ENCODE assay signal across 1 cellular context in genomic region chr2:152717242-152718046, GRCh38.
TF ChIP-seq lines count a peak whose summit lies in the region.

Gene PRPF40A, minus strand, starts transcription at chr2:152717461. Its CDS starts 22 bp downstream, at chr2:152717439.

TF ChIP-seq in H1, 55 proteins besides CTCF, POLR2A, EP300 and RAD21 (continued from another document):
- no peak for TF ChIP-seq BRCA1 (IDR thresholded peaks at IDR 0.05; ENCODE audit: low read depth, low read length)
- peak; percentile 89 for TF ChIP-seq CHD2 (IDR thresholded peaks at IDR 0.05; ENCODE audit: low read length)
- TF ChIP-seq POLR2AphosphoS5 (IDR thresholded peaks at IDR 0.05; ENCODE audit: low read depth, low read length) = peak; percentile 93
- TF ChIP-seq PHF8 (conservative IDR thresholded peaks at IDR 0.05; ENCODE audit: low read depth, low read length) = peak; percentile 88
- peak; percentile 92 for TF ChIP-seq CREB1 (IDR thresholded peaks at IDR 0.05)
- peak; percentile 97 for TF ChIP-seq ASH2L (IDR thresholded peaks at IDR 0.05; ENCODE audit: low read length)
- TF ChIP-seq SP1 (IDR thresholded peaks at IDR 0.05; ENCODE audit: low read depth, low read length) = peak; percentile 96
- TF ChIP-seq TBP (IDR thresholded peaks at IDR 0.05; ENCODE audit: low read depth, low read length) = peak; percentile 93
- no peak for TF ChIP-seq CBX5 (IDR thresholded peaks at IDR 0.05; ENCODE audit: low read depth, low read length)
- peak; percentile 48 for TF ChIP-seq SAP30 (IDR thresholded peaks at IDR 0.05; ENCODE audit: insufficient read depth, insufficient replicate concordance, low read length)
- TF ChIP-seq GTF2F1 (IDR thresholded peaks at IDR 0.05; ENCODE audit: borderline replicate concordance, low read depth, low read length) = 0 out of 2 replicates have a peak, but pooled peaks have one; percentile 58
- peak; percentile 10 for TF ChIP-seq CTBP2 (IDR thresholded peaks at IDR 0.05; ENCODE audit: borderline replicate concordance, insufficient read depth, insufficient read length, low read length)
- TF ChIP-seq TAF7 (optimal IDR thresholded peaks at IDR 0.05; ENCODE audit: borderline replicate concordance, low read depth, low read length) = peak; percentile 85
- TF ChIP-seq RNF2 (IDR thresholded peaks at IDR 0.05; ENCODE audit: borderline replicate concordance, low read depth, low read length, missing control alignments, poor library complexity, severe bottlenecking) = no peak
- TF ChIP-seq SIX5 (IDR thresholded peaks at IDR 0.05; ENCODE audit: low read depth, low read length) = no peak
- no peak for TF ChIP-seq CEBPB (IDR thresholded peaks at IDR 0.05; ENCODE audit: low read depth, low read length)
- TF ChIP-seq TEAD4 (IDR thresholded peaks at IDR 0.05; ENCODE audit: low read depth, low read length) = 0 out of 2 replicates have a peak, but pooled peaks have one; percentile 11
- peak in 1 of 2 experiments; percentile 40; a peak in 2 of 4 replicates for TF ChIP-seq SIN3A (conservative IDR thresholded peaks at IDR 0.05 in 1 of 2, IDR thresholded peaks at IDR 0.05 in 1 of 2; ENCODE audit: low read depth in 1 of 2, low read length in 2 of 2)
- TF ChIP-seq TCF12 (IDR thresholded peaks at IDR 0.05; ENCODE audit: low read depth, low read length) = no peak
- peak; percentile 45 for TF ChIP-seq MAX (IDR thresholded peaks at IDR 0.05)
- TF ChIP-seq CHD1 (IDR thresholded peaks at IDR 0.05; ENCODE audit: low read depth, low read length) = no peak
- no peak for TF ChIP-seq MAFK (IDR thresholded peaks at IDR 0.05; ENCODE audit: low read depth, low read length)
- TF ChIP-seq FOSL1 (IDR thresholded peaks at IDR 0.05; ENCODE audit: insufficient read depth, low read depth, low read length) = no peak
- TF ChIP-seq KDM4A (IDR thresholded peaks at IDR 0.05; ENCODE audit: low read depth, low read length, severe bottlenecking) = peak; percentile 53
- no peak for TF ChIP-seq CBX8 (IDR thresholded peaks at IDR 0.05; ENCODE audit: borderline replicate concordance, low read depth, low read length)
- TF ChIP-seq HDAC6 (IDR thresholded peaks at IDR 0.05; ENCODE audit: low read depth, low read length) = no peak
- no peak for TF ChIP-seq SUZ12 (IDR thresholded peaks at IDR 0.05; ENCODE audit: low read length)
- TF ChIP-seq HDAC2 (IDR thresholded peaks at IDR 0.05; ENCODE audit: borderline replicate concordance in 1 of 2, low read depth in 2 of 2, low read length in 2 of 2) = no peak
- no peak for TF ChIP-seq ZNF274 (IDR thresholded peaks at IDR 0.05; ENCODE audit: borderline replicate concordance, extremely low read depth, low read length)
- no peak for TF ChIP-seq SRF (IDR thresholded peaks at IDR 0.05; ENCODE audit: low read depth, low read length)
- no peak for TF ChIP-seq RBBP5 (IDR thresholded peaks at IDR 0.05; ENCODE audit: borderline replicate concordance, low read depth, low read length)
- TF ChIP-seq EGR1 (IDR thresholded peaks at IDR 0.05; ENCODE audit: borderline replicate concordance, low read depth, low read length) = peak; percentile 40; the same call in 1 of the 2 replicates
- peak; percentile 76 for TF ChIP-seq SP2 (IDR thresholded peaks at IDR 0.05; ENCODE audit: low read length)
- peak; percentile 10; the same call in 1 of the 2 replicates for TF ChIP-seq NRF1 (IDR thresholded peaks at IDR 0.05; ENCODE audit: low read depth, low read length)
